ENCODE assay signal across 8 cellular contexts in genomic region chr17:38557836-38558750, GRCh38.
DNase-seq lines count a peak whose midpoint lies in the region; ATAC-seq and TF ChIP-seq lines count a peak whose summit lies in the region.

No MANE protein-coding gene starts in this region.

- TF ChIP-seq CTCF in 22Rv1 (IDR thresholded peaks at IDR 0.05) (peak; percentile 97), choroid plexus epithelial cell (conservative IDR thresholded peaks at IDR 0.05; ENCODE audit: low read depth, low read length) (peak; percentile 89)

- H3K4me3 ChIP-seq in choroid plexus epithelial cell (ENCODE audit: low read depth, low read length): peak overlapping the region; percentile 41

- DNase-seq in NCI-H510A treated with DMSO at 0.1 percent for 48 hours (lab: John Stamatoyannopoulos, UW): peak; percentile 97
- DNase-seq in activated CD4-positive, alpha-beta T cell treated with anti-CD3 and anti-CD28 coated beads for 4 hours: peak; percentile 88
- DNase-seq in choroid plexus epithelial cell (ENCODE audit: low read depth): peak; percentile 94
- DNase-seq in kidney glomerular epithelial cell (lab: John Stamatoyannopoulos, UW): peak; percentile 83
- DNase-seq in stimulated activated CD4-positive, alpha-beta T cell treated with anti-CD3 and anti-CD28 coated beads, Interleukin-15, amount 100 ng/mL, for 1 hour (ENCODE audit: low read depth in 1 of 2, low spot score in 1 of 2): peak; percentile 78 to 86

- ATAC-seq in GM18517 (IDR thresholded peaks at IDR 0.05; ENCODE audit: unreplicated experiment): peak; percentile 70
- ATAC-seq in HG03442 (IDR thresholded peaks at IDR 0.05; ENCODE audit: unreplicated experiment): peak; percentile 52

- peak overlapping the region; percentile 80 for H3K27ac ChIP-seq in 22Rv1

Comparison
In these comparisons a context has a peak if more than half of its experiments do, and no peak if none do; other contexts are left out.
1. Peak in every context shown above with its lines: DNase-seq, ATAC-seq, H3K4me3 ChIP-seq and H3K27ac ChIP-seq.